21 cellular contexts compared by ENCODE assay signal in genomic region chr11:69390561-69390960, GRCh38.
"Had no signal": no experiment of that assay in that cellular context is flagged by ENCODE, and none has a peak within 500 bp of the region (broad histone marks: within the 10 kb centered on the region; RNA-seq: fewer than 3 reads in every experiment).

No MANE protein-coding gene starts in this region.

- H3K4me3 ChIP-seq: esophagus muscularis mucosa, gastrocnemius medialis, left lung, lower lobe of right lung, right atrium auricular region, suprapubic skin, thyroid gland had no signal

- H3K27ac Mint-ChIP-seq: dendritic cell treated with granulocyte-macrophage colony-stimulating factor and Interleukin-4, amounts not matched to agents 40 ng/mL and 50 ng/mL, for 4 days; effector memory CD8-positive, alpha-beta T cell; memory B cell; nephron; type B pancreatic cell had no signal

- H3K4me1 ChIP-seq: esophagus muscularis mucosa, gastrocnemius medialis, left lung, lower lobe of right lung, right atrium auricular region, suprapubic skin had no signal

- H3K9me3 ChIP-seq: neutrophil, thyroid gland had no signal

- H3K4me3 Mint-ChIP-seq: dendritic cell treated with granulocyte-macrophage colony-stimulating factor and Interleukin-4, amounts not matched to agents 40 ng/mL and 50 ng/mL, for 4 days; effector memory CD8-positive, alpha-beta T cell; memory B cell; nephron; type B pancreatic cell had no signal

- FAIRE-seq: colon, small intestine, urothelium cell line had no signal

- H3K27me3 ChIP-seq: gastrocnemius medialis, left lung, neutrophil, right atrium auricular region, suprapubic skin, thyroid gland had no signal

- ATAC-seq: effector memory CD8-positive, alpha-beta T cell; gastrocnemius medialis; left lung; lower lobe of right lung had no signal

- H3K4me1 Mint-ChIP-seq: memory B cell had no signal

- H3K36me3 ChIP-seq: esophagus muscularis mucosa, gastrocnemius medialis, left lung, lower lobe of right lung, neutrophil, right atrium auricular region, suprapubic skin, thyroid gland had no signal

- H3K27me3 Mint-ChIP-seq: type B pancreatic cell had no signal

- H3K27ac ChIP-seq: epithelial cell of prostate, esophagus muscularis mucosa, gastrocnemius medialis, left lung, lower lobe of right lung, neutrophil, right atrium auricular region, suprapubic skin had no signal

- DNase-seq: effector memory CD8-positive, alpha-beta T cell; gastrocnemius medialis; islet precursor cell; left lung; lower lobe of right lung; midbrain; small intestine; stimulated activated CD4-positive, alpha-beta T cell treated with anti-CD3 and anti-CD28 coated beads, Interleukin-2, amount 100 ng/mL, for 48 hours; stimulated activated naive CD4-positive, alpha-beta T cell treated with Interleukin-2 at 50 U/mL for 16 hours; thyroid gland had no signal
